21 cellular contexts compared by ENCODE assay signal in the genomic region with DNA sequence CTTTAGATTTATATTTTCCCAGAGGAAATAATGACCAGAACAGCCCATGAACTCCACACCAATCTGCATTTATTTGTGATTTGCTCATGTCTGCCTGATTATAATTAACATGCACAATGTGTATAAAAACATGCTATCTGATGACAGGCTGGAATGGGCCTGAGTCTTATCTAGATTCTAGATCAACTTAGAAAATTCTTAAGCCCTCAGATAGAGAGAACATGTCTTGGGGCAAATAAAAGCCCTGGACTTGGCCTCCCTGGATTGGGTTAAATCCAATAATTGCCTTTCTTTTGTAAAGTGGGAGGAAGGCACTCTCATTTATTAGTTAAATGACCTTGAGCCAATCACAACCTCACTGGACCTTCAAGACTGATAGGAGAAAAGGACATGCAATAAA.
"Had no signal": no experiment of that assay in that cellular context is flagged by ENCODE, and none has a peak within 500 bp of the region (broad histone marks: within the 10 kb centered on the region; RNA-seq: fewer than 3 reads in every experiment).

No MANE protein-coding gene starts in this region.

- H3K9me3 ChIP-seq: lower lobe of right lung, prostate gland, right atrium auricular region, sigmoid colon, stomach, testis, tibial artery had no signal

- H3K27me3 ChIP-seq: right atrium auricular region, sigmoid colon, stomach, testis, tibial artery had no signal

- H3K4me3 ChIP-seq: dorsolateral prefrontal cortex, lower lobe of right lung, prostate gland, right atrium auricular region, sigmoid colon, stomach, testis, tibial artery had no signal

- FAIRE-seq: frontal cortex had no signal

- H3K27ac ChIP-seq: dorsolateral prefrontal cortex, lower lobe of right lung, prostate gland, right atrium auricular region, sigmoid colon, stomach, testis, tibial artery had no signal

- H3K4me1 ChIP-seq: lower lobe of right lung, prostate gland, right atrium auricular region, sigmoid colon, stomach, testis, tibial artery had no signal

- ATAC-seq: left ventricle myocardium superior; lower lobe of right lung; naive thymus-derived CD8-positive, alpha-beta T cell; stimulated activated effector memory CD8-positive, alpha-beta T cell treated with anti-CD3 and anti-CD28 coated beads, Interleukin-12 subunit alpha, Interleukin-12 subunit beta, amount 100 ng/mL, for 72 hours had no signal

- H3K36me3 ChIP-seq: lower lobe of right lung, prostate gland, right atrium auricular region, sigmoid colon, stomach, tibial artery had no signal

- DNase-seq: dorsolateral prefrontal cortex; effector CD4-positive, alpha-beta T cell; hypothalamus; immature natural killer cell; islet precursor cell; left ventricle myocardium superior; lower lobe of right lung; naive thymus-derived CD8-positive, alpha-beta T cell; nephron progenitor cell; nucleus accumbens; sigmoid colon; stimulated activated CD4-positive, alpha-beta T cell treated with anti-CD3 and anti-CD28 coated beads, Interleukin-2, amount 100 ng/mL, for 24 hours; stimulated activated CD4-positive, alpha-beta T cell treated with anti-CD3 and anti-CD28 coated beads, Interleukin-4, amount 100 ng/mL, for 24 hours; stimulated activated naive CD4-positive, alpha-beta T cell treated with Interleukin-2 at 50 U/mL for 16 hours; stomach; testis; tibial artery had no signal
